Comparison of ENCODE assay signal across 14 cellular contexts in the genomic region with DNA sequence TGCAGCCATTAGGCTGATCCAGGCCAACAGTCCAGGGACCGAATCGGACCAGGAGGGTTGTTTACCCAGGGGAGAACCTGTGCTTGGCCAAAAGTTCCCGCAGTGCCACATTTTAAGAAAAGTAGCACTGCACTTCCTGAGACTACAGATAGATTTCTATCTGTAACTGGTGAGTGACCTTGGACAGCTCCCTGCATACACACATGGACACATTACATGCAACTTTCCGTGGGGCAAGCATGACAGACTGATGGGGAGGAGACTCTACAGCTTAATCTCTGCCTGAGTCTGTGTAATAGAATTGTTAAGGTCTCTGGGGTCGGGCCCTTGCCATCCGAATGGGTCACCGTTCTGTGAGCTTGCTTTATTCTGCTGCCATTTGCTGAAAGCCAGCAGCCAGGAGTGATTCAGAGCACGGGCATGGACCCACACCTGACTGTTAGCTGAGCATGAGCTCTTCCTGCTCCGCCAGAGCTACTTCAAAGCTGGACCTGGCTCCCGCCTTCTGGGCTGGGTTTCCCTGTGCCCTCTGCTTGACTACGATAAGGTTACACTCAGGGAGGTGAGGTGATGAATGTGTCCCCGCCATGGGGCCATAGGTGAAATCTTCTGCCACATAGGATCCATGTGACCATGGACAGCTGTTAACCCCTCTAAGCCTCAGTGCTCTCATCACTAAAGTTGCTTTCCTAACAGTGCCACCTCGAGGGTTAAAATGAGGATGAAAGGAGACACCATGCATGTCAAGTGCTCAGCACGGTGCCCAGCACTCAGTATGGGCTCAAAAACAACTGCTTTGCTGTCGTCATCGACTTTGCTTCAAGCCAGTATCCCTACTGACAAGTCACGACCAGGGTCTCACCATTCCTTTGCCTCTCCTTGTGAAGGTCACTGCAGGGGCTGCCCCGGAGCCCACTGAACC.
A peak's percentile ranks its signal among the peaks of the same experiment; 100 is the strongest.
DNase-seq lines count a peak whose midpoint lies in the region; ATAC-seq, FAIRE-seq and TF ChIP-seq lines count a peak whose summit lies in the region.
"Had no signal": no experiment of that assay in that cellular context is flagged by ENCODE, and none has a peak within 500 bp of the region (broad histone marks: within the 10 kb centered on the region; RNA-seq: fewer than 3 reads in every experiment).

No MANE protein-coding gene starts in this region.

- H3K9me2 ChIP-seq in hepatocyte (replicated peaks; ENCODE audit: insufficient read depth), result no peaks in the 10 kb centered on the region

- H3K4me3 Mint-ChIP-seq in CD8-positive, alpha-beta memory T cell, result no peak overlapping the region
- H3K4me3 Mint-ChIP-seq: T-helper 17 cell had no signal

- no peak overlapping the region for H3K4me2 ChIP-seq in hepatocyte

- H3K4me1 Mint-ChIP-seq in CD8-positive, alpha-beta memory T cell, result no peaks in the 10 kb centered on the region
- H3K4me1 Mint-ChIP-seq: T-helper 17 cell had no signal

- no peaks in the 10 kb centered on the region for H3K79me2 ChIP-seq in hepatocyte

- no peak for TF ChIP-seq CTCF in hepatocyte (IDR thresholded peaks at IDR 0.05; ENCODE audit: poor library complexity)

- H3K36me3 Mint-ChIP-seq in CD8-positive, alpha-beta memory T cell, result no peaks in the 10 kb centered on the region
- H3K36me3 Mint-ChIP-seq: naive B cell had no signal

- DNase-seq in EH (ENCODE audit: low read depth), result peak; percentile 47
- peak; percentile 47 for DNase-seq in M059J (ENCODE audit: low read depth)
- peak; percentile 36 for DNase-seq in SW480 (ENCODE audit: low spot score)
- peak; percentile 52 for DNase-seq in hepatocyte (ENCODE audit: low spot score)
- no peak for DNase-seq in frontal cortex (ENCODE audit: low spot score in 2 of 2)
- no peak for DNase-seq in CD8-positive, alpha-beta memory T cell
- no peak for DNase-seq in medulla oblongata (ENCODE audit: extremely low spot score)
- DNase-seq: cerebellar nuclear complex; head of caudate nucleus; naive B cell; NCI-H2171 treated with DMSO at 0.1 percent for 48 hours; stimulated activated naive CD8-positive, alpha-beta T cell treated with anti-CD3 and anti-CD28 coated beads, Interleukin-15, Interleukin-2, amounts not matched to agents 100 U/mL and 50 U/mL, for 24 hours; T-helper 17 cell had no signal

- H3K9me3 ChIP-seq in hepatocyte (ENCODE audit: low read depth), result no peaks in the 10 kb centered on the region
- no peaks in the 10 kb centered on the region for H3K9me3 ChIP-seq in CD8-positive, alpha-beta memory T cell (ENCODE audit: low read length)

- no peak for ATAC-seq in HG03565 (IDR thresholded peaks at IDR 0.05; ENCODE audit: unreplicated experiment)
- ATAC-seq: stimulated activated naive CD8-positive, alpha-beta T cell treated with anti-CD3 and anti-CD28 coated beads, Interleukin-15, Interleukin-2, amounts not matched to agents 100 U/mL and 50 U/mL, for 24 hours; T-helper 17 cell had no signal

- POLR2A ChIA-PET in CD8-positive, alpha-beta memory T cell (lab: Charles Lee), result no interaction called here

- H3K27me3 Mint-ChIP-seq in CD8-positive, alpha-beta memory T cell, result peaks cover 9 to 61% of the 10 kb centered on the region in 2 donors

- no peaks in the 10 kb centered on the region for H3K36me3 ChIP-seq in hepatocyte (replicated peaks; ENCODE audit: insufficient read depth, low read depth)
- no peaks in the 10 kb centered on the region for H3K36me3 ChIP-seq in CD8-positive, alpha-beta memory T cell (ENCODE audit: insufficient read depth, low read length)

- no peaks in the 10 kb centered on the region for H4K20me1 ChIP-seq in hepatocyte (ENCODE audit: insufficient read depth, poor library complexity, severe bottlenecking)

- 51% methylated on average over 18 of the region's 18 CpGs for WGBS in hepatocyte (ENCODE audit: low lambda C conversion rate, missing lambda C conversion rate)

- H3K27ac Mint-ChIP-seq in CD8-positive, alpha-beta memory T cell, result no peak overlapping the region
- H3K27ac Mint-ChIP-seq: T-helper 17 cell had no signal

- CTCF ChIA-PET in CD8-positive, alpha-beta memory T cell (lab: Charles Lee), result no interaction called here

- no peak overlapping the region for H3K4me3 ChIP-seq in hepatocyte
- H3K4me3 ChIP-seq in CD8-positive, alpha-beta memory T cell (ENCODE audit: low read length), result no peak overlapping the region

- peaks cover 14% of the 10 kb centered on the region for H3K27me3 ChIP-seq in hepatocyte
- H3K27me3 ChIP-seq in CD8-positive, alpha-beta memory T cell (ENCODE audit: insufficient read depth, low read length, poor library complexity, severe bottlenecking), result no peaks in the 10 kb centered on the region

- H3K9me3 Mint-ChIP-seq in CD8-positive, alpha-beta memory T cell, result no peaks in the 10 kb centered on the region

- FAIRE-seq in frontal cortex (lab: Jason Lieb, UNC), result no peak

- H2AFZ ChIP-seq in hepatocyte, result no peak overlapping the region

- H3K27ac ChIP-seq in hepatocyte, result no peak overlapping the region
- H3K27ac ChIP-seq in CD8-positive, alpha-beta memory T cell (ENCODE audit: low read depth, low read length), result no peak overlapping the region

- H3K4me1 ChIP-seq in hepatocyte (ENCODE audit: insufficient read depth), result no peaks in the 10 kb centered on the region
- no peaks in the 10 kb centered on the region for H3K4me1 ChIP-seq in CD8-positive, alpha-beta memory T cell (ENCODE audit: insufficient read depth, low read length)

Comparison
In these comparisons a context has a peak if more than half of its experiments do, and no peak if none do; other contexts are left out.
1. DNase-seq: peak in EH (single experiment), M059J (single experiment), SW480 (single experiment) and hepatocyte (single experiment); none in frontal cortex (0 of 2), CD8-positive, alpha-beta memory T cell (0 of 5) and medulla oblongata (single experiment).